Comparison of ENCODE assay signal across 14 cellular contexts in the genomic region with DNA sequence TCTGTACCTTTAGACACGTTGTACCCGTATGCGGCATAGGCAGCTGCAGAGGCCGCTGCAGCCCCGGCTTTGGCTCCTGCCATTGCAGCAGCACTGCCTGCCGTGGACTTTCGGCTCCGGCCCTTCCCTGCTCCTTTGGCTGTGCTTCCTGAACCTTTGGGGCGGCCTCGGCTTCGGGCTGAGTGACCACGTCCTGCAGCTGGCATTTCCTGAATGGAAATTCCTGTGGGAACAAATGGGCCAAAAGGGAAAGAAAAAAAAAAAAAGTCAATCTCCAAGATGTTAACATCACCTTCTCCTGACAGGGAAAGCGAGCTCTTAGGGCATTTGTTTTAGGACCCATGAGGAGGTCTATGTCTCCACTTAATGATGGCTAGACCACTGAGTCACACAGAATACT. TPM values are rescaled to one million over a fixed set of nuclear protein-coding genes. Genes with fewer than 3 reads are reported as not detected.
DNase-seq lines count a peak whose midpoint lies in the region; FAIRE-seq and TF ChIP-seq lines count a peak whose summit lies in the region.
"Had no signal": no experiment of that assay in that cellular context is flagged by ENCODE, and none has a peak within 500 bp of the region (broad histone marks: within the 10 kb centered on the region; RNA-seq: fewer than 3 reads in every experiment).

No MANE protein-coding gene starts in this region.

- no peak for TF ChIP-seq POLR2A in H54 (IDR thresholded peaks at IDR 0.05; ENCODE audit: low read depth, low read length)

- H3K4me3 ChIP-seq in WI38 (ENCODE audit: low read depth, low read length): peak overlapping the region; percentile 32
- no peak overlapping the region for H3K4me3 ChIP-seq in fibroblast of the aortic adventitia (ENCODE audit: low read depth, low read length)
- H3K4me3 ChIP-seq: hepatocyte, Peyer's patch, suprapubic skin had no signal

- DNase-seq in H54 (ENCODE audit: insufficient read length, low spot score) (peak; percentile 74), fibroblast of the aortic adventitia (ENCODE audit: low read depth) (peak; percentile 58), stromal cell of bone marrow (ENCODE audit: low read depth) (peak; percentile 71), NCI-H69 (lab: John Stamatoyannopoulos, UW) (no peak), T1000 (lab: John Stamatoyannopoulos, UW) (no peak)
- DNase-seq in central memory CD4-positive, alpha-beta T cell: no peak
- DNase-seq: activated CD4-positive, alpha-beta T cell treated with anti-CD3 and anti-CD28 coated beads, Interleukin-2, amount 50 U/mL, for 1 hour; Caco-2; NCI-H524; Peyer's patch; T-helper 9 cell had no signal

- FAIRE-seq in H54 (lab: Jason Lieb, UNC): no peak

- peak; percentile 38 for TF ChIP-seq CTCF in WI38 (IDR thresholded peaks at IDR 0.05; ENCODE audit: low read depth, low read length)
- no peak for TF ChIP-seq CTCF in fibroblast of the aortic adventitia (IDR thresholded peaks at IDR 0.05; ENCODE audit: insufficient read depth, low read length)

RNA-seq across cellular contexts. Expression of a gene that starts 29.6 kb away (rescaled TPM):
- total RNA-seq in fibroblast of the aortic adventitia (ENCODE audit: low replicate concordance): 4.7 and 11.4 TPM in 2 replicates

RNA-seq across cellular contexts. Expression of a gene that starts 53.7 kb away (rescaled TPM):
- total RNA-seq in fibroblast of the aortic adventitia (ENCODE audit: low replicate concordance): 0.08 and 0.09 TPM in 2 replicates

Comparison
In these comparisons a context has a peak if more than half of its experiments do, and no peak if none do; other contexts are left out.
1. DNase-seq: peak in H54 (single experiment), fibroblast of the aortic adventitia (single experiment) and stromal cell of bone marrow (single experiment); none in central memory CD4-positive, alpha-beta T cell (single experiment), NCI-H69 (single experiment) and T1000 (single experiment).